Comparison of ENCODE assay signal across 17 cellular contexts in the genomic region with DNA sequence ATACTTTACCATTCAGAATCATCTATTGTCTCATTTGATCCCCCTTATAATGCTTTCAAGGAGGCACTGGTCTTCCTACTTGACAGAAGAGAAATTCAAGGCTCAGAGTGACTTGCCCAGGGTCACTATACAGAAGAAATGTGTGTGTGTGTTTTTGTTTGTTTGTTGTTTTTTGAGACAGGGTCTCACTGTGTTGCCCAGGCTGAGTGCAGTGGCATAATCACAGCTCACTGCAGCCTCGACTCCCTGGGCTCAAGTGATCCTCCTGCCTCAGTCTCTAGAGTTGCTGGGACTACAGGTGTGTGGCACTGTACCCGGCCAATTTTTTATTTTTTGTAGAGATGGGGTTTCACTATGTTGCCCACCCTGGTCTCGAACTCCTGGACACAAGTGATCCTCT.
"Had no signal": no experiment of that assay in that cellular context is flagged by ENCODE, and none has a peak within 500 bp of the region (broad histone marks: within the 10 kb centered on the region; RNA-seq: fewer than 3 reads in every experiment).

No MANE protein-coding gene starts in this region.

- H3K27me3 ChIP-seq: cardiac muscle cell, colonic mucosa, foreskin keratinocyte, neutrophil had no signal

- H3K9me3 ChIP-seq: colonic mucosa, neutrophil had no signal

- H3K4me3 ChIP-seq: cardiac muscle cell, colonic mucosa, lung had no signal

- H3K27me3 Mint-ChIP-seq: activated CD8-positive, alpha-beta memory T cell treated with anti-CD3 and anti-CD28 coated beads, Interleukin-2, amount 10 ng/mL, durations not matched to agents 7 days and 5 days; activated naive CD8-positive, alpha-beta T cell; activated T-cell treated with anti-CD3 and anti-CD28 coated beads, Interleukin-2, amount 50 U/mL, for 24 hours had no signal

- H3K9me3 Mint-ChIP-seq: activated T-cell treated with anti-CD3 and anti-CD28 coated beads, Interleukin-2, amount 50 U/mL, for 24 hours; stimulated activated effector memory CD8-positive, alpha-beta T cell treated with anti-CD3 and anti-CD28 coated beads, Interleukin-12 subunit alpha, Interleukin-12 subunit beta, amount 100 ng/mL, for 72 hours; T-helper 1 cell treated with Interleukin-12 subunit alpha and Interleukin-12 subunit beta and Interleukin-4 antibody, amounts not matched to agents 30 μg/mL and 1 μg/mL, for 36 hours had no signal

- DNase-seq: activated CD4-positive, alpha-beta T cell treated with anti-CD3 and anti-CD28 coated beads, Interleukin-2, amount 50 U/mL, for 48 hours; activated CD4-positive, CD25-positive, alpha-beta regulatory T cell treated with anti-CD3 and anti-CD28 coated beads, Interleukin-2, amount 50 U/mL, for 72 hours; activated CD8-positive, alpha-beta memory T cell treated with anti-CD3 and anti-CD28 coated beads, Interleukin-2, amount 10 ng/mL, durations not matched to agents 7 days and 5 days; activated effector memory CD4-positive, alpha-beta T cell treated with anti-CD3 and anti-CD28 coated beads, Interleukin-2, amount 50 U/mL, for 16 hours; activated T-cell treated with anti-CD3 and anti-CD28 coated beads, Interleukin-2, amount 50 U/mL, for 24 hours; anterior cingulate cortex; colonic mucosa; foreskin keratinocyte; head of caudate nucleus; left colon; midbrain had no signal

- H3K36me3 Mint-ChIP-seq: activated CD8-positive, alpha-beta memory T cell treated with anti-CD3 and anti-CD28 coated beads, Interleukin-2, amount 10 ng/mL, durations not matched to agents 7 days and 5 days; activated naive CD8-positive, alpha-beta T cell; stimulated activated effector memory CD8-positive, alpha-beta T cell treated with anti-CD3 and anti-CD28 coated beads, Interleukin-12 subunit alpha, Interleukin-12 subunit beta, amount 100 ng/mL, for 72 hours had no signal

- H3K27ac Mint-ChIP-seq: activated CD8-positive, alpha-beta memory T cell treated with anti-CD3 and anti-CD28 coated beads, Interleukin-2, amount 10 ng/mL, durations not matched to agents 7 days and 5 days; activated naive CD8-positive, alpha-beta T cell; activated T-cell treated with anti-CD3 and anti-CD28 coated beads, Interleukin-2, amount 50 U/mL, for 24 hours; stimulated activated effector memory CD8-positive, alpha-beta T cell treated with anti-CD3 and anti-CD28 coated beads, Interleukin-12 subunit alpha, Interleukin-12 subunit beta, amount 100 ng/mL, for 72 hours; T-helper 1 cell treated with Interleukin-12 subunit alpha and Interleukin-12 subunit beta and Interleukin-4 antibody, amounts not matched to agents 30 μg/mL and 1 μg/mL, for 36 hours had no signal

- H3K27ac ChIP-seq: cardiac muscle cell, colonic mucosa, foreskin keratinocyte, neutrophil had no signal

- H3K4me3 Mint-ChIP-seq: activated CD8-positive, alpha-beta memory T cell treated with anti-CD3 and anti-CD28 coated beads, Interleukin-2, amount 10 ng/mL, durations not matched to agents 7 days and 5 days; activated naive CD8-positive, alpha-beta T cell; activated T-cell treated with anti-CD3 and anti-CD28 coated beads, Interleukin-2, amount 50 U/mL, for 24 hours; stimulated activated effector memory CD8-positive, alpha-beta T cell treated with anti-CD3 and anti-CD28 coated beads, Interleukin-12 subunit alpha, Interleukin-12 subunit beta, amount 100 ng/mL, for 72 hours; T-helper 1 cell treated with Interleukin-12 subunit alpha and Interleukin-12 subunit beta and Interleukin-4 antibody, amounts not matched to agents 30 μg/mL and 1 μg/mL, for 36 hours had no signal

- ATAC-seq: activated CD8-positive, alpha-beta memory T cell treated with anti-CD3 and anti-CD28 coated beads, Interleukin-2, amount 10 ng/mL, durations not matched to agents 7 days and 5 days; foreskin keratinocyte; left colon had no signal

- H3K36me3 ChIP-seq: cardiac muscle cell, colonic mucosa, neutrophil had no signal
